8 cellular contexts compared by ENCODE assay signal in the genomic region with DNA sequence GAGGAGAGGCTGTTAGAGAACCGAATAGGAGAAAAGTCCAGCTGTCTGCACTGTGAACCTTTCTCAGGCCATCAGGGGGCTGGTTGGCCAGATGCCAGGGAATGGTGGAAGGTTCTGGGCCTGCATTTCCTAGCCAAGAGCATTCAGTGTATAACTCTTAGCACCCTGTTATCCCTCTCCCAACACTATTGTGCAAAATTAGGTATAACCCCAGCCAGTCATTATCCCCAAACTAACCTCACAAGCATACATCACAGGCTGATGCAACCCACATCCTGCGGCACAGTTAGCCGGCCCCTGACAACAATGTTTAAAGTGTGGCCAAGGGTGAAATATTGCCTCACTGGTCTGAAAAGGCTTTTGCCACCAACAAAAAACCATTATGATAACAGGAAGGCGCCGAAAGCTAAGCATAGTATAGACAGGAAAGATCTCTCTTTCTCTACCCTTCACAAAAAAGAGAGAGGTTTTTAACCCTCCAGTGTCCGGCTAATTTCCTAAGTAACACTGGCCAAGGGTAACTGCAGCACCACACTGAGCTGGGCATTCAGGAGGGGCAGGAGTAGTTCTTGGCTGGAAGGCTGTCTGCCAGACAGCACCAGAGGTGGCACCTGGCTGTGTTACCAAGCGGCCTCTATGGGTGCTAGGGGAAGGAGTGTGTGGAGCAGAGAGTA.
DNase-seq lines count a peak whose midpoint lies in the region; ATAC-seq and TF ChIP-seq lines count a peak whose summit lies in the region.

No MANE protein-coding gene starts in this region.

- peak overlapping the region in 1 of 2 donors; percentile 71 for H3K27ac ChIP-seq in lung (ENCODE audit: low read depth in 1 of 2, low read length in 1 of 2)

- 30 to 51% methylated on average over 7 of the region's 7 CpGs for WGBS in lung, 2 donors

- DNase-seq in COLO829 (ENCODE audit: low spot score) (peak; percentile 12), NCI-H69 (lab: John Stamatoyannopoulos, UW) (peak; percentile 9), astrocyte of the cerebellum (ENCODE audit: low read depth) (peak; percentile 68), lung (ENCODE audit: low spot score) (peak; percentile 48), SW 1271 (lab: John Stamatoyannopoulos, UW) (no peak)
- DNase-seq in activated effector memory CD4-positive, alpha-beta T cell treated with anti-CD3 and anti-CD28 coated beads, Interleukin-2, amount 50 U/mL, for 16 hours = no peak

- peaks cover 0 to 16% of the 10 kb centered on the region in 2 donors for H3K4me1 ChIP-seq in lung (ENCODE audit: control insufficient read depth in 2 of 2, insufficient read depth in 2 of 2, low read length in 2 of 2)

- ATAC-seq in lung (ENCODE audit: insufficient read depth, low FRiP score) (peak; percentile 35), GM21526 (IDR thresholded peaks at IDR 0.05; ENCODE audit: low FRiP score, unreplicated experiment) (no peak), HG03045 (IDR thresholded peaks at IDR 0.05; ENCODE audit: unreplicated experiment) (no peak)

- no peaks in the 10 kb centered on the region for H3K36me3 ChIP-seq in lung (ENCODE audit: control insufficient read depth in 2 of 2, insufficient read depth in 2 of 2, low read length in 2 of 2)

- no peaks in the 10 kb centered on the region for H3K27me3 ChIP-seq in lung (ENCODE audit: control insufficient read depth, insufficient read depth)

- in situ Hi-C loops in astrocyte of the cerebellum (cut with HindIII; ENCODE audit: low sequenced_read_pairs) = no loop called here

- TF ChIP-seq CTCF in astrocyte of the cerebellum (IDR thresholded peaks at IDR 0.05; ENCODE audit: low read depth, low read length, missing control alignments) (peak; percentile 15), lung (IDR thresholded peaks at IDR 0.05; ENCODE audit: control extremely low read depth, extremely low read depth) (no peak)

- H3K9me3 ChIP-seq in lung (ENCODE audit: control insufficient read depth in 2 of 2, insufficient read depth in 1 of 2, low read length in 1 of 2) = no peaks in the 10 kb centered on the region

- no peak overlapping the region for H3K4me3 ChIP-seq in astrocyte of the cerebellum (ENCODE audit: low read depth, low read length)
- no peak overlapping the region for H3K4me3 ChIP-seq in lung

Comparison
In these comparisons a context has a peak if more than half of its experiments do, and no peak if none do; other contexts are left out.
1. DNase-seq: peak in COLO829 (single experiment), NCI-H69 (single experiment), astrocyte of the cerebellum (single experiment) and lung (single experiment); none in SW 1271 (0 of 2) and activated effector memory CD4-positive, alpha-beta T cell treated with anti-CD3 and anti-CD28 coated beads, Interleukin-2, amount 50 U/mL, for 16 hours (single experiment).